Comparison of ENCODE assay signal across 8 cellular contexts in the genomic region with DNA sequence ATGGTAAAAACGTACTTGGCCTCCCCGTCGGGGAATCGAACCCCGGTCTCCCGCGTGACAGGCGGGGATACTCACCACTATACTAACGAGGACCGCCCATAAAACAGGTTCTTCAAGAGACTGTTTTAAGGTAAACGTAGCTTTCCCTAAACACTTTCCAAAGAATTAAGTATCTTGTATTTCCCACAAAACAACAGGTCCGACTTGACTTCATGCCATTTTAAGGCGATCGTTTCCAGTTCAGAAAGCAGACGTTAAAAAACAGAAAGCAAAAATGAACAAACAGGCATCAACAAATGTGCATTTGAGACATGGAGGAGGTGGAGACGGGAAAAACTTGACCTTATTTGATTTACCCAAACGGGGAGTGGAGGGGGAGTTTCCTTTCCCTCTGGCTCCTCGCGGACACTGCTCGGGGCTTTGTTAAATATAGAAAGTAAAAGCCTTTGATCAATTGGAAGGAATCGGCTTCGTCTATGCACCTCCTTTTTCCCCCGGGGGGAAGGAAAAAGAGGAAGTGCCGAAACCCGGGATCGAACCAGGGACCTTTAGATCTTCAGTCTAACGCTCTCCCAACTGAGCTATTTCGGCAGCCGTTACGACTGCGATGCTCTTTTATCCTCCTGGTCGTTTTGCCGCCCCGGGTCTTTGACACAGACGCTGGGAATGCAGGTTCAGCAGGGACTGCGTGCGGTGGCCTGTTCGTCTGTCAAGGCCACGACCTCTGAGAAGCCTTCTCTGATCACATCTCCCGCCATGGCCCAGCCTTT. TPM values are rescaled to one million over a fixed set of nuclear protein-coding genes. Genes with fewer than 3 reads are reported as not detected.
A peak's percentile ranks its signal among the peaks of the same experiment; 100 is the strongest.
DNase-seq lines count a peak whose midpoint lies in the region; ATAC-seq and TF ChIP-seq lines count a peak whose summit lies in the region.

No MANE protein-coding gene starts in this region.

- H3K4me1 ChIP-seq in Caco-2 (peaks cover 5% of the 10 kb centered on the region; the same call in 1 of the 2 replicates), trophoblast cell (ENCODE audit: control insufficient read depth in 1 of 2, insufficient read depth in 2 of 2, low read length in 2 of 2) (peaks cover 0 to 6% of the 10 kb centered on the region in 2 experiments), upper lobe of left lung (peaks cover 4 to 21% (median 11%) of the 10 kb centered on the region in 4 donors)

- no peak overlapping the region for H2BK120ac ChIP-seq in trophoblast cell (ENCODE audit: insufficient read depth, low read length, poor library complexity)

- BruUV-seq in Caco-2 (replicated peaks; lab: Mats Ljungman, UMichigan): no TSS peak

- H3K79me2 ChIP-seq in trophoblast cell (ENCODE audit: control insufficient read depth, insufficient read depth, low read length, poor library complexity): peaks cover 2% of the 10 kb centered on the region

- H3K36me3 ChIP-seq in Caco-2 (ENCODE audit: control insufficient read depth, insufficient read depth, low read length) (no peaks in the 10 kb centered on the region), trophoblast cell (ENCODE audit: control insufficient read depth in 1 of 2, insufficient read depth in 2 of 2, low read length in 2 of 2) (no peaks in the 10 kb centered on the region), upper lobe of left lung (no peaks in the 10 kb centered on the region)

- WGBS in trophoblast cell (ENCODE audit: extremely low coverage, insufficient coverage, insufficient read length): no CpG with 5 or more reads among the region's 40 CpGs
- WGBS in upper lobe of left lung, 2 donors: 0 to 1% methylated on average over 32 to 40 of the region's 40 CpGs

- H3K9ac ChIP-seq in trophoblast cell (ENCODE audit: low read length): peak overlapping the region; percentile 80

- H4K91ac ChIP-seq in trophoblast cell (ENCODE audit: low read depth, low read length): no peak overlapping the region

- peak overlapping the region; percentile 100 for H3K27ac Mint-ChIP-seq in Caco-2 (ENCODE audit: unreplicated experiment)

- no peak overlapping the region for H3K23ac ChIP-seq in trophoblast cell (ENCODE audit: low read length)

- H3K27me3 Mint-ChIP-seq in Caco-2 (ENCODE audit: insufficient read depth, unreplicated experiment): peaks cover 5% of the 10 kb centered on the region

- H3K14ac ChIP-seq in trophoblast cell (ENCODE audit: low read length): peak overlapping the region; percentile 46

- H3K9me3 Mint-ChIP-seq in Caco-2 (ENCODE audit: unreplicated experiment): no peaks in the 10 kb centered on the region

- no peak for TF ChIP-seq CTCF in Caco-2 (IDR thresholded peaks at IDR 0.05; ENCODE audit: insufficient read depth in 1 of 2, low read depth in 1 of 2, low read length in 1 of 2, severe bottlenecking in 1 of 2, unreplicated experiment in 1 of 2)
- TF ChIP-seq CTCF in upper lobe of left lung (IDR thresholded peaks at IDR 0.05): peak in 2 of 6 experiments; percentile 4 to 8

- CTCF ChIA-PET in Caco-2 (lab: Charles Lee): interaction anchor here (1.4 kb wide), 1 partner anchor 12 kb away, joined by 12 read pairs; no protein-coding TSS in a partner anchor

- H3K4me3 ChIP-seq in Caco-2 (ENCODE audit: low read depth, low read length) (peak overlapping the region; percentile 86), trophoblast cell (ENCODE audit: low read depth, low read length) (peak overlapping the region; percentile 73), upper lobe of left lung (peak overlapping the region; percentile 44 to 67 (median 54))

- no peak overlapping the region for H2BK12ac ChIP-seq in trophoblast cell (ENCODE audit: low read length)

- H3K4ac ChIP-seq in trophoblast cell (ENCODE audit: low read depth, low read length): peak overlapping the region; percentile 56

- no peak overlapping the region for H2AFZ ChIP-seq in trophoblast cell (ENCODE audit: insufficient read depth, low read length, poor library complexity)

- H2AK5ac ChIP-seq in trophoblast cell (ENCODE audit: low read length): no peak overlapping the region

- H3K9me3 ChIP-seq in Caco-2: no peaks in the 10 kb centered on the region
- H3K9me3 ChIP-seq in trophoblast cell (ENCODE audit: insufficient read depth, low read depth, low read length): no peaks in the 10 kb centered on the region
- H3K9me3 ChIP-seq in upper lobe of left lung: no peaks in the 10 kb centered on the region

- peak overlapping the region; percentile 69 for H3K4me2 ChIP-seq in trophoblast cell (ENCODE audit: low read length)

- peak overlapping the region; percentile 92 for H3K4me3 Mint-ChIP-seq in Caco-2 (ENCODE audit: unreplicated experiment)

- no peaks in the 10 kb centered on the region for H3K27me3 ChIP-seq in Caco-2 (replicated peaks; ENCODE audit: control insufficient read depth, insufficient read depth, low read length)
- no peaks in the 10 kb centered on the region for H3K27me3 ChIP-seq in trophoblast cell (ENCODE audit: insufficient read depth, low read length)
- no peaks in the 10 kb centered on the region for H3K27me3 ChIP-seq in upper lobe of left lung

- ATAC-seq in upper lobe of left lung (ENCODE audit: low FRiP score in 2 of 2): peak; percentile 92 to 94

- intact Hi-C loops in Caco-2 (cut with micrococcal nuclease; ENCODE audit: unreplicated experiment): loop anchor here (1.0 kb wide), 2 partner anchors 10 to 12 kb away; no protein-coding TSS in a partner anchor

- H3K79me1 ChIP-seq in trophoblast cell (ENCODE audit: low read length): peaks cover 4% of the 10 kb centered on the region

- peak overlapping the region; percentile 8 for H4K8ac ChIP-seq in trophoblast cell (ENCODE audit: low read depth, low read length)

- no peak overlapping the region for H2BK5ac ChIP-seq in trophoblast cell (ENCODE audit: low read depth, low read length, poor library complexity)

- H3K18ac ChIP-seq in trophoblast cell (ENCODE audit: low read length): no peak overlapping the region

- peak overlapping the region; percentile 73 for H3K27ac ChIP-seq in trophoblast cell (ENCODE audit: low read depth, low read length)
- H3K27ac ChIP-seq in upper lobe of left lung: peak overlapping the region; percentile 91 to 98 (median 94)

- TF ChIP-seq EP300 in upper lobe of left lung (IDR thresholded peaks at IDR 0.05): no peak

- no peak overlapping the region for H4K12ac ChIP-seq in trophoblast cell (ENCODE audit: low read depth, low read length)

- TF ChIP-seq POLR2A in upper lobe of left lung (IDR thresholded peaks at IDR 0.05): peak in 2 of 4 donors; percentile 7 to 39

- POLR2A ChIA-PET in Caco-2 (lab: Charles Lee): interaction anchor here (1.1 to 1.3 kb wide), 4 partner anchors 8 to 13 kb away, joined by 4 to 5 read pairs (median 4); partner anchors contain the start of gene UBC

- H3K4me1 Mint-ChIP-seq in Caco-2 (ENCODE audit: low read depth, unreplicated experiment): peaks cover 27% of the 10 kb centered on the region

- peaks cover 26% of the 10 kb centered on the region for H3K36me3 Mint-ChIP-seq in Caco-2 (ENCODE audit: insufficient read depth, unreplicated experiment)

- DNase-seq in Caco-2 (peak; percentile 92 to 95), H4 (ENCODE audit: low spot score) (peak; percentile 77), NAMALWA (ENCODE audit: low spot score) (peak; percentile 95), glomerular visceral epithelial cell (ENCODE audit: extremely low spot score) (peak; percentile 91), trophoblast cell (peak; percentile 95 to 98), upper lobe of left lung (peak; percentile 86 to 94), NCI-H1436 treated with DMSO at 0.1 percent for 48 hours (lab: John Stamatoyannopoulos, UW) (no peak)
- peak; percentile 85 for DNase-seq in activated effector memory CD4-positive, alpha-beta T cell treated with Interleukin-2 at 50 U/mL for 16 hours

RNA-seq across cellular contexts. Expression of gene UBC, which starts 13.1 kb away (rescaled TPM):
- total RNA-seq in Caco-2 (2022) (782 and 880 TPM in 2 replicates), upper lobe of left lung (1,000 to 10,000 TPM in 5 of 6 donors, 100 to 1,000 TPM in 1; 649 to 1,729 (median 1,078) TPM)
- total RNA-seq in H4 (2014; rRNA removed; shearing (Covaris generic)): 1,269 and 1,552 TPM in 2 replicates
- 1,300 and 1,363 TPM in 2 replicates for polyA plus RNA-seq in trophoblast cell (2013)
